Comparison of ENCODE assay signal across 9 cellular contexts in genomic region chr15:58065011-58065444, GRCh38. TPM values are rescaled to one million over a fixed set of nuclear protein-coding genes. Genes with fewer than 3 reads are reported as not detected.
DNase-seq lines count a peak whose midpoint lies in the region; ATAC-seq and TF ChIP-seq lines count a peak whose summit lies in the region.
"Had no signal": no experiment of that assay in that cellular context is flagged by ENCODE, and none has a peak within 500 bp of the region (broad histone marks: within the 10 kb centered on the region; RNA-seq: fewer than 3 reads in every experiment).

No MANE protein-coding gene starts in this region.

- no peak overlapping the region for H4K5ac ChIP-seq in mesendoderm (ENCODE audit: low read length)

- intact Hi-C loops in transverse colon (cut with DNase I; ENCODE audit: low total_unique reads), result loop anchor here (10.0 kb wide), 1 partner anchor 200 kb away; no protein-coding TSS in a partner anchor

- no peak overlapping the region for H3K4me2 ChIP-seq in mesendoderm (ENCODE audit: low read length)

- WGBS in endodermal cell (ENCODE audit: insufficient coverage in 1 of 2, insufficient read length in 1 of 2), 2 experiments, result 0 to 5% methylated on average over 11 to 38 of the region's 38 CpGs
- WGBS in mesendoderm (ENCODE audit: extremely low coverage, insufficient coverage, low lambda C conversion rate), result no CpG with 5 or more reads among the region's 38 CpGs
- 15 to 20% methylated on average over 3 to 24 of the region's 38 CpGs for WGBS in transverse colon (ENCODE audit: low coverage in 1 of 2), 2 donors

- no peak overlapping the region for H4K8ac ChIP-seq in mesendoderm (ENCODE audit: low read depth, low read length)

- H2BK5ac ChIP-seq in mesendoderm (ENCODE audit: low read length), result no peak overlapping the region

- H3K9me3 ChIP-seq in endodermal cell (ENCODE audit: control insufficient read depth, low read length) (no peaks in the 10 kb centered on the region), transverse colon (no peaks in the 10 kb centered on the region)

- no peaks in the 10 kb centered on the region for H3K9me3 Mint-ChIP-seq in activated T-cell treated with anti-CD3 and anti-CD28 coated beads, Interleukin-2, amount 50 U/mL, for 24 hours
- no peaks in the 10 kb centered on the region for H3K9me3 Mint-ChIP-seq in activated T-cell treated with anti-CD3 and anti-CD28 coated beads, Interleukin-2, amount 50 U/mL, for 4 hours
- no peaks in the 10 kb centered on the region for H3K9me3 Mint-ChIP-seq in endodermal cell

- H3K4me3 ChIP-seq in endodermal cell (ENCODE audit: low read length) (no peak overlapping the region), mesendoderm (ENCODE audit: low read length) (no peak overlapping the region), transverse colon (peak overlapping the region in 2 of 4 donors; percentile 40 to 66)

- H3K27ac Mint-ChIP-seq in activated T-cell treated with anti-CD3 and anti-CD28 coated beads, Interleukin-2, amount 50 U/mL, for 24 hours, result no peak overlapping the region
- no peak overlapping the region for H3K27ac Mint-ChIP-seq in endodermal cell

- no peaks in the 10 kb centered on the region for H3K36me3 Mint-ChIP-seq in activated T-cell treated with anti-CD3 and anti-CD28 coated beads, Interleukin-2, amount 50 U/mL, for 24 hours (ENCODE audit: low read depth)
- H3K36me3 Mint-ChIP-seq in activated T-cell treated with anti-CD3 and anti-CD28 coated beads, Interleukin-2, amount 50 U/mL, for 4 hours (ENCODE audit: insufficient read depth), result no peaks in the 10 kb centered on the region
- no peaks in the 10 kb centered on the region for H3K36me3 Mint-ChIP-seq in endodermal cell (ENCODE audit: low read depth)

- no peak overlapping the region for H3K56ac ChIP-seq in mesendoderm (ENCODE audit: low read length)

- no peak overlapping the region for H3K4ac ChIP-seq in mesendoderm (ENCODE audit: low read depth, low read length)

- no peaks in the 10 kb centered on the region for H3K79me2 ChIP-seq in mesendoderm (ENCODE audit: control insufficient read depth, insufficient read depth, low read length)

- TF ChIP-seq POLR2A in transverse colon (IDR thresholded peaks at IDR 0.05), result no peak

- H3K27ac ChIP-seq in endodermal cell (ENCODE audit: low read depth, low read length) (no peak overlapping the region), mesendoderm (ENCODE audit: low read depth, low read length) (no peak overlapping the region), transverse colon (no peak overlapping the region)

- H2AK5ac ChIP-seq in mesendoderm (ENCODE audit: low read length), result no peak overlapping the region

- no peak overlapping the region for H2BK15ac ChIP-seq in mesendoderm (replicated peaks; ENCODE audit: low read depth)

- no peak for TF ChIP-seq EP300 in transverse colon (IDR thresholded peaks at IDR 0.05; ENCODE audit: low read depth)

- H3K36me3 ChIP-seq in endodermal cell (ENCODE audit: control insufficient read depth, insufficient read depth, low read length) (no peaks in the 10 kb centered on the region), mesendoderm (ENCODE audit: control insufficient read depth, insufficient read depth, low read length) (no peaks in the 10 kb centered on the region), transverse colon (no peaks in the 10 kb centered on the region)

- H3K4me1 ChIP-seq in endodermal cell (ENCODE audit: control insufficient read depth, insufficient read depth, low read length) (no peaks in the 10 kb centered on the region), mesendoderm (ENCODE audit: control insufficient read depth, low read depth, low read length) (no peaks in the 10 kb centered on the region), transverse colon (peaks cover 3 to 18% (median 13%) of the 10 kb centered on the region in 4 donors)

- DNase-seq in activated T-cell treated with anti-CD3 and anti-CD28 coated beads, Interleukin-2, amount 50 U/mL, for 24 hours, result peak; percentile 37
- no peak for DNase-seq in activated T-cell treated with anti-CD3 and anti-CD28 coated beads, Interleukin-2, amount 50 U/mL, for 4 hours
- DNase-seq in endodermal cell (peak; percentile 67), mesendoderm (peak; percentile 19), transverse colon (peak; percentile 8), cortex of kidney (lab: John Stamatoyannopoulos, UW) (no peak)

- no peak for TF ChIP-seq CTCF in endodermal cell (conservative IDR thresholded peaks at IDR 0.05)
- TF ChIP-seq CTCF in transverse colon (IDR thresholded peaks at IDR 0.05), result no peak

- no peak overlapping the region for H3K4me3 Mint-ChIP-seq in activated T-cell treated with anti-CD3 and anti-CD28 coated beads, Interleukin-2, amount 50 U/mL, for 24 hours
- no peak overlapping the region for H3K4me3 Mint-ChIP-seq in activated T-cell treated with anti-CD3 and anti-CD28 coated beads, Interleukin-2, amount 50 U/mL, for 4 hours
- H3K4me3 Mint-ChIP-seq in endodermal cell, result peak overlapping the region; percentile 39

- in situ Hi-C loops in transverse colon (cut with MboI; ENCODE audit: low pct_ligation_motif_present in 1 of 4, low pct_unique_long_range_greater_than_20kb in 1 of 4, low sequenced_read_pairs in 3 of 4), result loop anchor here (5.0 to 25.0 kb wide), 6 partner anchors 198 to 428 kb away; no protein-coding TSS in a partner anchor

- peaks cover 78% of the 10 kb centered on the region for H3K27me3 Mint-ChIP-seq in activated T-cell treated with anti-CD3 and anti-CD28 coated beads, Interleukin-2, amount 50 U/mL, for 24 hours
- peaks cover 54% of the 10 kb centered on the region for H3K27me3 Mint-ChIP-seq in activated T-cell treated with anti-CD3 and anti-CD28 coated beads, Interleukin-2, amount 50 U/mL, for 4 hours (ENCODE audit: low read depth)
- peaks cover 97% of the 10 kb centered on the region for H3K27me3 Mint-ChIP-seq in endodermal cell (ENCODE audit: insufficient read depth)

- peaks cover 100% of the 10 kb centered on the region for H3K27me3 ChIP-seq in endodermal cell (ENCODE audit: control insufficient read depth, insufficient read depth, low read length, poor library complexity, severe bottlenecking)
- H3K27me3 ChIP-seq in mesendoderm (ENCODE audit: insufficient read depth, low read length, poor library complexity), result peaks cover 31% of the 10 kb centered on the region
- peaks cover 83% of the 10 kb centered on the region for H3K27me3 ChIP-seq in transverse colon

- no peak overlapping the region for H2BK120ac ChIP-seq in mesendoderm (ENCODE audit: low read depth, low read length)

- H3K23ac ChIP-seq in mesendoderm (ENCODE audit: low read length), result no peak overlapping the region

- no peak overlapping the region for H3K18ac ChIP-seq in mesendoderm (ENCODE audit: low read length)

- H3K9ac ChIP-seq in endodermal cell (ENCODE audit: extremely low read depth, low read length, poor library complexity, severe bottlenecking) (no peak overlapping the region), mesendoderm (ENCODE audit: low read length) (no peak overlapping the region)

- H3K4me1 Mint-ChIP-seq in activated T-cell treated with anti-CD3 and anti-CD28 coated beads, Interleukin-2, amount 50 U/mL, for 24 hours (ENCODE audit: low read depth), result peaks cover 8% of the 10 kb centered on the region
- peaks cover 3% of the 10 kb centered on the region for H3K4me1 Mint-ChIP-seq in activated T-cell treated with anti-CD3 and anti-CD28 coated beads, Interleukin-2, amount 50 U/mL, for 4 hours (ENCODE audit: low read depth)
- H3K4me1 Mint-ChIP-seq in endodermal cell, result no peaks in the 10 kb centered on the region

- ATAC-seq in activated T-cell treated with anti-CD3 and anti-CD28 coated beads, Interleukin-2, amount 50 U/mL, for 4 hours, result no peak
- ATAC-seq in GM19467 (IDR thresholded peaks at IDR 0.05; ENCODE audit: unreplicated experiment), result no peak
- no peak for ATAC-seq in GM21528 (IDR thresholded peaks at IDR 0.05; ENCODE audit: low FRiP score, unreplicated experiment)

- H3K79me1 ChIP-seq in mesendoderm (ENCODE audit: low read length), result no peaks in the 10 kb centered on the region

RNA-seq across cellular contexts. Expression of gene ALDH1A2, which starts 0.5 kb away (rescaled TPM):
- 1 to 10 TPM in 1 of 3 donors, under 1 TPM in 2; 0.38 to 2.3 (median 0.53) TPM for total RNA-seq in activated T-cell treated with anti-CD3 and anti-CD28 coated beads, Interleukin-2, amount 50 U/mL, for 4 hours
- not detected for total RNA-seq in endodermal cell
- polyA plus RNA-seq in endodermal cell (2013, experiment 1 of 2), result 2.0 TPM
- 1.4 TPM for polyA plus RNA-seq in endodermal cell (2013, experiment 2 of 2)
- polyA plus RNA-seq in mesendoderm (2013, experiment 1 of 2), result 0.32 TPM
- polyA plus RNA-seq in mesendoderm (2013, experiment 2 of 2), result 0.80 TPM
- total RNA-seq in transverse colon, result 1 to 10 TPM in 2 of 4 donors, under 1 TPM in 1, not detected in 1; 0.68 to 4.9 (median 1.7) TPM
- total RNA-seq: RPMI7951 had no signal

Comparison
In these comparisons a context has a peak if more than half of its experiments do, and no peak if none do; other contexts are left out.
1. DNase-seq: peak in activated T-cell treated with anti-CD3 and anti-CD28 coated beads, Interleukin-2, amount 50 U/mL, for 24 hours (single experiment), endodermal cell (single experiment), mesendoderm (single experiment) and transverse colon (single experiment); none in activated T-cell treated with anti-CD3 and anti-CD28 coated beads, Interleukin-2, amount 50 U/mL, for 4 hours (single experiment) and cortex of kidney (single experiment).